ENCODE assay signal across 12 cellular contexts in genomic region chr5:131289738-131290137, GRCh38. TPM values are rescaled to one million over a fixed set of nuclear protein-coding genes. Genes with fewer than 3 reads are reported as not detected.
DNase-seq lines count a peak whose midpoint lies in the region; ATAC-seq, FAIRE-seq and TF ChIP-seq lines count a peak whose summit lies in the region.
"Had no signal": no experiment of that assay in that cellular context is flagged by ENCODE, and none has a peak within 500 bp of the region (broad histone marks: within the 10 kb centered on the region; RNA-seq: fewer than 3 reads in every experiment).

No MANE protein-coding gene starts in this region.

- H2AFZ ChIP-seq in MM.1S (ENCODE audit: low read length), result no peak overlapping the region

- H3K36me3 Mint-ChIP-seq in natural killer cell treated with Interleukin-12 subunit alpha and Interleukin-12 subunit beta and Interleukin-15 and Interleukin-18, amount 100 ng/mL, for 72 hours, result peaks cover 6% of the 10 kb centered on the region

- FAIRE-seq in small intestine (lab: Jason Lieb, UNC), result no peak
- FAIRE-seq: colon had no signal

- H3K9me3 Mint-ChIP-seq in natural killer cell treated with Interleukin-12 subunit alpha and Interleukin-12 subunit beta and Interleukin-15 and Interleukin-18, amount 100 ng/mL, for 72 hours, result peaks cover 3% of the 10 kb centered on the region

- 67 to 83% (median 75%) methylated on average over 3 of the region's 3 CpGs for WGBS in small intestine, 3 donors

- peak overlapping the region; percentile 5; the same call in 1 of the 2 replicates for H3K4me2 ChIP-seq in MM.1S (ENCODE audit: low read depth, low read length)

- H3K4me1 Mint-ChIP-seq in natural killer cell treated with Interleukin-12 subunit alpha and Interleukin-12 subunit beta and Interleukin-15 and Interleukin-18, amount 100 ng/mL, for 72 hours (ENCODE audit: low read depth in 2 of 2), result peaks cover 47 to 48% of the 10 kb centered on the region in 2 donors

- DNase-seq in MM.1S, result no peak
- no peak for DNase-seq in natural killer cell treated with Interleukin-12 subunit alpha and Interleukin-12 subunit beta and Interleukin-15 and Interleukin-18, amount 100 ng/mL, for 72 hours (ENCODE audit: low spot score)
- DNase-seq in CD1c-positive myeloid dendritic cell (ENCODE audit: extremely low spot score), result no peak
- DNase-seq in small intestine, result no peak
- DNase-seq in HT-29 (ENCODE audit: low spot score), result no peak
- DNase-seq: foreskin fibroblast, MG63, NCI-H526, psoas muscle had no signal

- no peak overlapping the region for H3K9ac ChIP-seq in MM.1S (ENCODE audit: low read length)

- peaks cover 9% of the 10 kb centered on the region for H3F3A ChIP-seq in MM.1S (ENCODE audit: insufficient read depth, low read length)

- H3K4me3 ChIP-seq in MM.1S (ENCODE audit: low read length), result no peak overlapping the region
- no peak overlapping the region for H3K4me3 ChIP-seq in small intestine (ENCODE audit: low read depth in 1 of 2, low read length in 2 of 2)
- H3K4me3 ChIP-seq: MG63, psoas muscle had no signal

- no peaks in the 10 kb centered on the region for H3K27me3 ChIP-seq in MM.1S (replicated peaks; ENCODE audit: insufficient read depth, low read length)
- H3K27me3 ChIP-seq in small intestine (ENCODE audit: control insufficient read depth in 2 of 2, insufficient read depth in 2 of 2, low read length in 2 of 2), result no peaks in the 10 kb centered on the region
- H3K27me3 ChIP-seq: MG63 had no signal

- H4K20me1 ChIP-seq in MM.1S (ENCODE audit: insufficient read depth, low read length), result peaks cover 12% of the 10 kb centered on the region

- H3K9me2 ChIP-seq in MM.1S (replicated peaks; ENCODE audit: insufficient read depth, low read length), result no peaks in the 10 kb centered on the region

- H3K9me3 ChIP-seq in MM.1S (replicated peaks; ENCODE audit: insufficient read depth, low read length) (no peaks in the 10 kb centered on the region), small intestine (ENCODE audit: control insufficient read depth, low read depth) (no peaks in the 10 kb centered on the region)
- H3K9me3 ChIP-seq: MG63, psoas muscle had no signal

- H3K79me2 ChIP-seq in MM.1S (ENCODE audit: low read length), result peaks cover 97% of the 10 kb centered on the region

- TF ChIP-seq CTCF in MM.1S (IDR thresholded peaks at IDR 0.05; ENCODE audit: low read length), result no peak

- H3K4me1 ChIP-seq in MM.1S (ENCODE audit: low read length) (peaks cover 7% of the 10 kb centered on the region), small intestine (ENCODE audit: control insufficient read depth in 2 of 2, insufficient read depth in 1 of 2, low read depth in 1 of 2, low read length in 1 of 2) (peaks cover 2 to 4% of the 10 kb centered on the region in 2 donors)
- H3K4me1 ChIP-seq: psoas muscle had no signal

- H3K27me3 Mint-ChIP-seq in natural killer cell treated with Interleukin-12 subunit alpha and Interleukin-12 subunit beta and Interleukin-15 and Interleukin-18, amount 100 ng/mL, for 72 hours, result no peaks in the 10 kb centered on the region

- peak; percentile 41 for ATAC-seq in GM18861 (IDR thresholded peaks at IDR 0.05; ENCODE audit: unreplicated experiment)
- ATAC-seq in GM21529 (IDR thresholded peaks at IDR 0.05; ENCODE audit: unreplicated experiment), result peak; percentile 44
- ATAC-seq in natural killer cell treated with Interleukin-12 subunit alpha and Interleukin-12 subunit beta and Interleukin-15 and Interleukin-18, amount 100 ng/mL, for 72 hours, result peak; percentile 72 to 91
- ATAC-seq: psoas muscle had no signal

- peak overlapping the region; percentile 93 to 94 for H3K27ac Mint-ChIP-seq in natural killer cell treated with Interleukin-12 subunit alpha and Interleukin-12 subunit beta and Interleukin-15 and Interleukin-18, amount 100 ng/mL, for 72 hours

- H3K36me3 ChIP-seq in MM.1S (replicated peaks; ENCODE audit: insufficient read depth, low read length), result no peaks in the 10 kb centered on the region; the same call in 1 of the 2 replicates
- no peaks in the 10 kb centered on the region for H3K36me3 ChIP-seq in small intestine (ENCODE audit: control insufficient read depth in 2 of 2, insufficient read depth in 2 of 2, low read length in 2 of 2)
- H3K36me3 ChIP-seq: MG63 had no signal

- peak overlapping the region; percentile 78 for H3K4me3 Mint-ChIP-seq in natural killer cell treated with Interleukin-12 subunit alpha and Interleukin-12 subunit beta and Interleukin-15 and Interleukin-18, amount 100 ng/mL, for 72 hours

- H3K27ac ChIP-seq in MM.1S (ENCODE audit: low read length) (no peak overlapping the region), small intestine (ENCODE audit: low read depth in 1 of 2, low read length in 1 of 2) (peak overlapping the region in 1 of 2 donors; percentile 54)
- H3K27ac ChIP-seq: psoas muscle had no signal

RNA-seq across cellular contexts. Expression of gene CDC42SE2, which starts 25.9 kb away (rescaled TPM):
- total RNA-seq in natural killer cell treated with Interleukin-12 subunit alpha and Interleukin-12 subunit beta and Interleukin-15 and Interleukin-18, amount 100 ng/mL, for 72 hours, result 100 to 1,000 TPM in 1 of 2 donors, 10 to 100 TPM in 1; 78.2 to 120 TPM
- 10 to 100 TPM; 36.0 to 60.3 (median 58.6) TPM for polyA plus RNA-seq in small intestine
- 18.3 and 20.7 TPM in 2 replicates for total RNA-seq in HT-29 (2014; rRNA removed; shearing (Covaris generic))
